Comparison of ENCODE assay signal across 8 cellular contexts in genomic region chr22:50251472-50252054, GRCh38. TPM values are rescaled to one million over a fixed set of nuclear protein-coding genes. Genes with fewer than 3 reads are reported as not detected.
DNase-seq lines count a peak whose midpoint lies in the region; ATAC-seq and TF ChIP-seq lines count a peak whose summit lies in the region.

No MANE protein-coding gene starts in this region.

- H3K9me3 ChIP-seq in BE2C (no peaks in the 10 kb centered on the region), Karpas-422 (ENCODE audit: low read length) (no peaks in the 10 kb centered on the region)

- no peaks in the 10 kb centered on the region for H3K9me2 ChIP-seq in Karpas-422 (replicated peaks; ENCODE audit: insufficient read depth, low read length)

- TF ChIP-seq CTCF in BE2C (IDR thresholded peaks at IDR 0.05; ENCODE audit: low read depth, low read length) (no peak), coronary artery (IDR thresholded peaks at IDR 0.05) (no peak)

- H3K27ac Mint-ChIP-seq in naive B cell = peak overlapping the region in 5 of 6 donors; percentile 13 to 83 (median 44)

- H3K27me3 Mint-ChIP-seq in naive B cell = no peaks in the 10 kb centered on the region

- peak overlapping the region; percentile 70 for H3K4me3 ChIP-seq in BE2C (ENCODE audit: low read depth, low read length)
- H3K4me3 ChIP-seq in Karpas-422 (ENCODE audit: low read length) = peak overlapping the region; percentile 99
- peak overlapping the region; percentile 76 for H3K4me3 ChIP-seq in coronary artery

- H3K36me3 ChIP-seq in BE2C (peaks cover 24% of the 10 kb centered on the region), Karpas-422 (ENCODE audit: insufficient read depth, low read length) (peaks cover 10% of the 10 kb centered on the region; the same call in 1 of the 2 replicates)

- no peak overlapping the region for H2AFZ ChIP-seq in Karpas-422 (ENCODE audit: low read length)

- DNase-seq in BE2C (no peak), Karpas-422 (peak; percentile 71), coronary artery (ENCODE audit: low spot score) (no peak), naive B cell (no peak), NCI-H446 treated with DMSO at 0.1 percent for 48 hours (lab: John Stamatoyannopoulos, UW) (no peak), NCI-H128 (lab: John Stamatoyannopoulos, UW; ENCODE audit: unreplicated experiment) (no peak), SKM-1 (lab: John Stamatoyannopoulos, UW; ENCODE audit: unreplicated experiment) (no peak)

- no peaks in the 10 kb centered on the region for H3K27me3 ChIP-seq in BE2C
- no peaks in the 10 kb centered on the region for H3K27me3 ChIP-seq in Karpas-422 (ENCODE audit: low read length)

- H3K27ac ChIP-seq in Karpas-422 (ENCODE audit: low read length) (peak overlapping the region; percentile 85), coronary artery (peak overlapping the region; percentile 25 to 76)

- peak overlapping the region; percentile 97 for H3K4me2 ChIP-seq in Karpas-422 (ENCODE audit: low read depth, low read length, poor library complexity, severe bottlenecking)

- peak overlapping the region; percentile 29 to 84 (median 72) for H3K4me3 Mint-ChIP-seq in naive B cell

- no peaks in the 10 kb centered on the region for H3K36me3 Mint-ChIP-seq in naive B cell

- H4K20me1 ChIP-seq in Karpas-422 (ENCODE audit: insufficient read depth, low read depth, low read length) = peaks cover 23% of the 10 kb centered on the region; the same call in 1 of the 2 replicates

- peaks cover 24% of the 10 kb centered on the region for H3K79me2 ChIP-seq in Karpas-422 (ENCODE audit: low read length)

- H3K9me3 Mint-ChIP-seq in naive B cell = no peaks in the 10 kb centered on the region

- peaks cover 7 to 15% (median 12%) of the 10 kb centered on the region in 3 donors for H3K4me1 Mint-ChIP-seq in naive B cell

- H3K9ac ChIP-seq in Karpas-422 (ENCODE audit: low read length) = peak overlapping the region; percentile 99

- peak; percentile 19 to 28 for ATAC-seq in naive B cell (ENCODE audit: low read depth in 2 of 2)
- ATAC-seq in HG02852 (IDR thresholded peaks at IDR 0.05; ENCODE audit: unreplicated experiment) = no peak

- H3K4me1 ChIP-seq in BE2C = peaks cover 19% of the 10 kb centered on the region
- peaks cover 48% of the 10 kb centered on the region for H3K4me1 ChIP-seq in Karpas-422 (ENCODE audit: low read length)

RNA-seq across cellular contexts. Expression of gene HDAC10, which starts 0.5 kb away (rescaled TPM):
- 151 TPM for polyA plus RNA-seq in BE2C (2012; ENCODE audit: insufficient read depth, insufficient read length, low read depth)
- 42.3 and 89.8 TPM in 2 replicates for total RNA-seq in Karpas-422 (2014; rRNA removed; shearing (Covaris generic); ENCODE audit: low replicate concordance)
- 1 to 10 TPM; 4.6 to 8.2 (median 6.3) TPM for polyA plus RNA-seq in naive B cell (ENCODE audit: low read depth in 6 of 6)

RNA-seq across cellular contexts. Expression of gene TUBGCP6, which starts 6.7 kb away (rescaled TPM):
- polyA plus RNA-seq in BE2C (2012; ENCODE audit: insufficient read depth, insufficient read length, low read depth) = 80.6 TPM
- 16.9 and 32.5 TPM in 2 replicates for total RNA-seq in Karpas-422 (2014; rRNA removed; shearing (Covaris generic); ENCODE audit: low replicate concordance)
- 10 to 100 TPM; 11.6 to 23.2 (median 14.2) TPM for polyA plus RNA-seq in naive B cell (ENCODE audit: low read depth in 6 of 6)

RNA-seq across cellular contexts. Expression of gene MAPK12, which starts 9.9 kb away (rescaled TPM):
- polyA plus RNA-seq in BE2C (2012; ENCODE audit: insufficient read depth, insufficient read length, low read depth) = 189 TPM
- 45.4 and 110 TPM in 2 replicates for total RNA-seq in Karpas-422 (2014; rRNA removed; shearing (Covaris generic); ENCODE audit: low replicate concordance)
- under 1 TPM in 5 of 6 donors, not detected in 1; 0.04 to 0.19 (median 0.09) TPM for polyA plus RNA-seq in naive B cell (ENCODE audit: low read depth in 6 of 6)

RNA-seq across cellular contexts. Expression of gene MAPK11, which starts 18.6 kb away (rescaled TPM):
- 38.3 TPM for polyA plus RNA-seq in BE2C (2012; ENCODE audit: insufficient read depth, insufficient read length, low read depth)
- 6.4 and 15.8 TPM in 2 replicates for total RNA-seq in Karpas-422 (2014; rRNA removed; shearing (Covaris generic); ENCODE audit: low replicate concordance)
- polyA plus RNA-seq in naive B cell (ENCODE audit: low read depth in 6 of 6) = under 1 TPM in 3 of 6 donors, not detected in 3; 0.17 to 0.21 (median 0.19) TPM

RNA-seq across cellular contexts. Expression of gene SELENOO, which starts 50.8 kb away (rescaled TPM):
- polyA plus RNA-seq in BE2C (2012; ENCODE audit: insufficient read depth, insufficient read length, low read depth) = 55.3 TPM
- total RNA-seq in Karpas-422 (2014; rRNA removed; shearing (Covaris generic); ENCODE audit: low replicate concordance) = 20.0 and 64.1 TPM in 2 replicates
- 1 to 10 TPM; 2.9 to 6.8 (median 5.2) TPM for polyA plus RNA-seq in naive B cell (ENCODE audit: low read depth in 6 of 6)
